In the genomic region with DNA sequence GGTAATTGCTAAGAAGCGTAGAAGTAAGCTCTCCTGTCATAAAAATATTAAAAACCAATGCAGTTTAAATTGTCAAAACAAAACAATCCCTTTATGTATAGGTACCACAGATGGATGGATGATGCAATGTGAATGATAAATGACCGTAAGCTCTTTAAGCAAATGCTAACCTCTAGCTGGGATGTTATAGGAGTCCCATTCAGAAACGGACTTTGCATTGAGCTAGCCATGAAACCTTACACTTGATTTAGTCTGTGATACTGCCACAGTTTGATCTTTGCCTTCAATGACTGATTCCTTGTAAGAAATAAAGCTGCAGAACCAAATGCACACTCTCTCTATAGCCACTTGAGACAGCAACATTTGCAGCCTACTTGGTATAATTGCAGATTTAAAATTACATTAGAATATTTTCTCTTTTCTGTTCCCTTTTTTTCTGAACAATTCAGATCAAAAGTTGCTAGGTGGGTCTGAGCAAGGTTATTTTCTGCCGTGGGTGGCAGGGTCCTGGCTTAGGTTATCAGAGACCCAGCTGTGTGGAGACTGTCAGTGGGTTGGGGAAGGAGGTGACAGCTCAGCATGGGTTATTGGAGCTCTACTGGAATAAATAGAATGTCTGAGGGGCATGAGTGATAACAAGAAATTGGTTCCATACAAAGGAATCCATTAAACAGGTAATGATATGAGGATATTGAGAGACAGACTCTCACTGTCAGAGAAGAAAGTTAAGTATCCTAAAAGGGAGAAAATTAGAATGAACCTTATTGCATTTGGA, we compare ENCODE assay signal across 4 cellular contexts.
"Had no signal": no experiment of that assay in that cellular context is flagged by ENCODE, and none has a peak within 500 bp of the region (broad histone marks: within the 10 kb centered on the region; RNA-seq: fewer than 3 reads in every experiment).

No MANE protein-coding gene starts in this region.

- DNase-seq: GM23248, H9, HCEC 1CT, IMR-90 had no signal

- H3K4me3 ChIP-seq: GM23248 had no signal

- H3K4me3 Mint-ChIP-seq: H9 had no signal

- H3K27ac Mint-ChIP-seq: H9 had no signal

- H2AFZ ChIP-seq: GM23248 had no signal

- H3K27ac ChIP-seq: GM23248 had no signal

- H3K9ac ChIP-seq: GM23248 had no signal
